Comparison of ENCODE assay signal across 1 cellular context in genomic region chr11:63210111-63210510, GRCh38.
A peak's percentile ranks its signal among the peaks of the same experiment; 100 is the strongest.
TF ChIP-seq lines count a peak whose summit lies in the region.

No MANE protein-coding gene starts in this region.

TF ChIP-seq in K562, 482 proteins besides CTCF, POLR2A, EP300 and RAD21 (continued from another document):
- TF ChIP-seq RREB1 (CRISPR knock-in tag; IDR thresholded peaks at IDR 0.05) (no peak), PKNOX1 (IDR thresholded peaks at IDR 0.05) (peak; percentile 41; the same call in 1 of the 2 replicates), ZC3H4 (CRISPR knock-in tag; IDR thresholded peaks at IDR 0.05; ENCODE audit: borderline replicate concordance) (no peak), FOXA1 (IDR thresholded peaks at IDR 0.05; ENCODE audit: borderline replicate concordance) (no peak), NCOA1 (IDR thresholded peaks at IDR 0.05; ENCODE audit: low read depth) (no peak), U2AF2 (optimal IDR thresholded peaks at IDR 0.05; ENCODE audit: low read depth, low read length) (no peak), PYGO2 (tag; IDR thresholded peaks at IDR 0.05) (no peak), HSF4 (CRISPR knock-in tag; IDR thresholded peaks at IDR 0.05; ENCODE audit: borderline replicate concordance) (no peak), RBFOX2 (IDR thresholded peaks at IDR 0.05; ENCODE audit: low read depth, low read length) (no peak), PRPF4 (IDR thresholded peaks at IDR 0.05; ENCODE audit: insufficient read depth, low read depth, low read length, poor library complexity, severe bottlenecking) (no peak), ZBTB26 (CRISPR knock-in tag; IDR thresholded peaks at IDR 0.05) (no peak), MEIS2 (IDR thresholded peaks at IDR 0.05; ENCODE audit: partially characterized antibody) (peak; percentile 53), GATA2 (CRISPR knock-in tag; IDR thresholded peaks at IDR 0.05) (no peak), PATZ1 (CRISPR knock-in tag; IDR thresholded peaks at IDR 0.05; ENCODE audit: borderline replicate concordance) (no peak), PBX2 (CRISPR knock-in tag; IDR thresholded peaks at IDR 0.05; ENCODE audit: low read depth) (no peak), PBX2 (tag; conservative IDR thresholded peaks at IDR 0.05; ENCODE audit: low read depth) (peak; percentile 64), ZNF785 (CRISPR knock-in tag; IDR thresholded peaks at IDR 0.05) (no peak), STAT6 (CRISPR knock-in tag; IDR thresholded peaks at IDR 0.05) (no peak), MXD1 (CRISPR knock-in tag; IDR thresholded peaks at IDR 0.05; ENCODE audit: borderline replicate concordance, poor library complexity, severe bottlenecking) (no peak), ZNF239 (CRISPR knock-in tag; IDR thresholded peaks at IDR 0.05) (no peak), NFATC3 (IDR thresholded peaks at IDR 0.05) (no peak)
